21 cellular contexts compared by ENCODE assay signal in genomic region chr6:35622283-35622682, GRCh38.
"Had no signal": no experiment of that assay in that cellular context is flagged by ENCODE, and none has a peak within 500 bp of the region (broad histone marks: within the 10 kb centered on the region; RNA-seq: fewer than 3 reads in every experiment).

No MANE protein-coding gene starts in this region.

- FAIRE-seq: islet of Langerhans, pancreas, small intestine had no signal

- H3K36me3 ChIP-seq: colonic mucosa had no signal

- H3K27me3 ChIP-seq: body of pancreas, colonic mucosa, foreskin keratinocyte, neutrophil, pancreas, right lobe of liver, stomach had no signal

- H3K36me3 Mint-ChIP-seq: natural killer cell treated with Interleukin-12 subunit alpha and Interleukin-12 subunit beta and Interleukin-15 and Interleukin-18, amount 100 ng/mL, for 72 hours had no signal

- H3K27me3 Mint-ChIP-seq: activated CD4-positive, alpha-beta memory T cell treated with anti-CD3 and anti-CD28 coated beads for 36 hours; natural killer cell treated with Interleukin-12 subunit alpha and Interleukin-12 subunit beta and Interleukin-15 and Interleukin-18, amount 100 ng/mL, for 72 hours; type B pancreatic cell had no signal

- H3K4me1 ChIP-seq: body of pancreas, colonic mucosa, foreskin keratinocyte, pancreas, right lobe of liver had no signal

- H3K4me3 Mint-ChIP-seq: activated CD4-positive, alpha-beta memory T cell treated with anti-CD3 and anti-CD28 coated beads for 36 hours; natural killer cell treated with Interleukin-12 subunit alpha and Interleukin-12 subunit beta and Interleukin-15 and Interleukin-18, amount 100 ng/mL, for 72 hours; stimulated activated effector memory CD8-positive, alpha-beta T cell treated with anti-CD3 and anti-CD28 coated beads, Interleukin-12 subunit alpha, Interleukin-12 subunit beta, amount 100 ng/mL, for 72 hours; type B pancreatic cell had no signal

- ATAC-seq: body of pancreas; foreskin keratinocyte; left cardiac atrium; natural killer cell treated with Interleukin-12 subunit alpha and Interleukin-12 subunit beta and Interleukin-15 and Interleukin-18, amount 100 ng/mL, for 72 hours; pancreas; stimulated activated effector memory CD8-positive, alpha-beta T cell treated with anti-CD3 and anti-CD28 coated beads, Interleukin-12 subunit alpha, Interleukin-12 subunit beta, amount 100 ng/mL, for 72 hours had no signal

- H3K9me3 Mint-ChIP-seq: activated CD4-positive, alpha-beta memory T cell treated with anti-CD3 and anti-CD28 coated beads for 36 hours; natural killer cell treated with Interleukin-12 subunit alpha and Interleukin-12 subunit beta and Interleukin-15 and Interleukin-18, amount 100 ng/mL, for 72 hours; stimulated activated effector memory CD8-positive, alpha-beta T cell treated with anti-CD3 and anti-CD28 coated beads, Interleukin-12 subunit alpha, Interleukin-12 subunit beta, amount 100 ng/mL, for 72 hours; type B pancreatic cell had no signal

- DNase-seq: activated CD4-positive, alpha-beta memory T cell treated with anti-CD3 and anti-CD28 coated beads for 36 hours; activated CD4-positive, CD25-positive, alpha-beta regulatory T cell treated with anti-CD3 and anti-CD28 coated beads, Interleukin-2, amount 50 U/mL, for 72 hours; activated naive CD4-positive, alpha-beta T cell treated with Interleukin-2 at 50 U/mL for 16 hours; body of pancreas; colonic mucosa; foreskin keratinocyte; glutamatergic neuron; hippocampal formation; left cardiac atrium; mesendoderm; pancreas; right lobe of liver; SHP77 treated with DMSO at 0.1 percent for 48 hours; small intestine; stimulated activated CD4-positive, alpha-beta T cell treated with anti-CD3 and anti-CD28 coated beads, Interleukin-4, amount 100 ng/mL, for 1 hour; stomach had no signal

- H3K9me3 ChIP-seq: body of pancreas, colonic mucosa, neutrophil, pancreas, right lobe of liver, stomach had no signal

- H3K4me3 ChIP-seq: body of pancreas, colonic mucosa, pancreas, right lobe of liver, stomach had no signal

- H3K27ac Mint-ChIP-seq: natural killer cell treated with Interleukin-12 subunit alpha and Interleukin-12 subunit beta and Interleukin-15 and Interleukin-18, amount 100 ng/mL, for 72 hours; type B pancreatic cell had no signal
